ENCODE assay signal across 23 cellular contexts in the genomic region with DNA sequence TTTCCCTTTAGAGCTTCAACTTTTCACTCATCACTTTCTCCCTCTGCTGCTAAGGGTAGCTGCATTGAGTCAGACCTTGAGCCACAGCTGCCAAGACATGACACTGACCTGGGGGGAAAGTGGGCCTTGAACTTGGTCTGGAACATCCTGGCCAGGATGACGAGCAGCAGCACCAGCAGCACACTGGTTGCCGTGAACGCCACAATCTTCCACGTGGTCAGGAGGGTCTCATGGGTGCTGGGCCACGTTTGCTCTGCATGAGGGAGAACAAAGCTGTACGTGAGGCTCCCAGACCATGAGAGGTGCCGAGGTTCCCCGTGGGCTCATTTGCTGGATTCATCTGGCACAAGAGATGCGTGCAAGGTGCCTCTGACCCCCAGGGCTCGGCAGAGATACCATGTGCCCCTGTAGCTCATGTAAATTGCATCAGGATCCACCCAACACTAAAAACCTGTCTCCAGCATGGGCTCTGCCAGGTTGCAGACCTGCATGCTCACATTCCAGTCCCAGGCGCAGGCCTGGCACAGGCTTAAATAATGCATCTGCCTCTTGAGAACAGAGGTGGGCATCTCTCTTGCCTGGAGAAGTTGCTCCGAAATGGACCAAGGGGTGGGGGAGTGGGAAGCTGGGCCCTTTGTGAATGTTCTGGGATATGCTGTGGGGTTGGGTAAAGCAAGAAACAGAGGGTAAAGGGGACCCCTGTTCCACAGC.
"Had no signal": no experiment of that assay in that cellular context is flagged by ENCODE, and none has a peak within 500 bp of the region (broad histone marks: within the 10 kb centered on the region; RNA-seq: fewer than 3 reads in every experiment).

No MANE protein-coding gene starts in this region.

- H3K36me3 ChIP-seq: adrenal gland, pancreas, prostate gland, upper lobe of right lung had no signal

- H3K27me3 ChIP-seq: adrenal gland, body of pancreas, esophagus squamous epithelium, pancreas, upper lobe of right lung had no signal

- DNase-seq: activated CD4-positive, alpha-beta T cell treated with anti-CD3 and anti-CD28 coated beads for 4 hours; activated CD4-positive, alpha-beta T cell treated with anti-CD3 and anti-CD28 coated beads, Interleukin-2, amount 50 U/mL, for 48 hours; activated CD4-positive, CD25-positive, alpha-beta regulatory T cell; activated naive CD4-positive, alpha-beta T cell treated with anti-CD3 and anti-CD28 coated beads for 36 hours; activated naive CD8-positive, alpha-beta T cell treated with anti-CD3 and anti-CD28 coated beads for 36 hours; activated T-cell treated with anti-CD3 and anti-CD28 coated beads, Interleukin-2, amount 50 U/mL, for 72 hours; aorta; body of pancreas; effector CD8-positive, alpha-beta T cell; esophagus squamous epithelium; foreskin melanocyte; left ventricle myocardium superior; mucosa of descending colon; pancreas; retina; small intestine; stimulated activated CD4-positive, alpha-beta T cell treated with anti-CD3 and anti-CD28 coated beads, Interleukin-4, amount 100 ng/mL, for 24 hours; stimulated activated naive CD8-positive, alpha-beta T cell treated with anti-CD3 and anti-CD28 coated beads, Interleukin-15, amount 100 ng/mL, for 72 hours; substantia nigra; upper lobe of right lung had no signal

- H3K4me1 ChIP-seq: adrenal gland, body of pancreas, esophagus squamous epithelium, pancreas, prostate gland, upper lobe of right lung had no signal

- H3K27ac ChIP-seq: adrenal gland, body of pancreas, epithelial cell of prostate, esophagus squamous epithelium, pancreas, prostate gland, upper lobe of right lung had no signal

- H3K9me3 ChIP-seq: adrenal gland, body of pancreas, esophagus squamous epithelium, mucosa of descending colon, pancreas, prostate gland, upper lobe of right lung had no signal

- H3K4me3 ChIP-seq: adrenal gland, body of pancreas, esophagus squamous epithelium, mucosa of descending colon, pancreas, prostate gland, upper lobe of right lung had no signal
